9 cellular contexts compared by ENCODE assay signal in the genomic region with DNA sequence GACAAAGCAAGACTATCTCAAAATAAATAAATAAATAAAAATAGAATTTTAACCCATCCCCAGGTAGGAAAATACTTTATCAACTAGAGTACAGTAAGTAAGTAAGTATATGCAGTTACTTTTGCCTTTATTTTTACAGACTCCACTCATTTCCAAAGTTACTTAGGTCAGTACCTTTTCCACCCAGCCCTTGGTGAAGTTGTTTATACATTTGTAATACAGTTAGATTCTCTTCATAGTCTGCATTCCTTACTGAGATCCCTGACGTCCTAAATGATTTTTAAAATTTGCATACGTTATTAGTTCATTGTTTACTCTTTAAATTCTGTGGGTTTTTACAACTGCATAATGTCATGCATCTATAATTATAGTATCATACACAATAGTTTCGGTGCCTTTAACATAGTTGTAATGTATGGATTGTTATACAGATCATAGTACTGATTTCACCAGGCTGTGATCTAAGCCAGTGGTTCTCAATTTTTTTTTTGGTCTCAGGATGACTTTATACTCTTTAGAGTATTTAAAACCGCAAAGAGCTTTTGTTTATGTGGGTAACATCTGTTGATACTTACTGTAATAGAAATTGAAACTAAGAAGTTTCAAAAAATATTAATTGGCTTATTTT. TPM values are rescaled to one million over a fixed set of nuclear protein-coding genes. Genes with fewer than 3 reads are reported as not detected.
DNase-seq lines count a peak whose midpoint lies in the region; ATAC-seq and TF ChIP-seq lines count a peak whose summit lies in the region.
"Had no signal": no experiment of that assay in that cellular context is flagged by ENCODE, and none has a peak within 500 bp of the region (broad histone marks: within the 10 kb centered on the region; RNA-seq: fewer than 3 reads in every experiment).

No MANE protein-coding gene starts in this region.

- H3K4me1 ChIP-seq in GM23338 (ENCODE audit: insufficient read depth) (no peaks in the 10 kb centered on the region), left ventricle myocardium inferior (peaks cover 8% of the 10 kb centered on the region)

- no peak overlapping the region for H2AFZ ChIP-seq in GM23338

- no peaks in the 10 kb centered on the region for H3K9me3 ChIP-seq in left ventricle myocardium inferior (replicated peaks)

- TF ChIP-seq CTCF in GM23338 (conservative IDR thresholded peaks at IDR 0.05; ENCODE audit: low read depth in 2 of 2): no peak
- TF ChIP-seq CTCF in left ventricle myocardium inferior (IDR thresholded peaks at IDR 0.05; ENCODE audit: borderline replicate concordance): no peak
- TF ChIP-seq CTCF in osteocyte (IDR thresholded peaks at IDR 0.05): no peak

- DNase-seq in GM23338 (ENCODE audit: low spot score) (peak; percentile 6), LHCN-M2 (ENCODE audit: low read depth) (peak; percentile 12), memory B cell (ENCODE audit: low spot score in 2 of 2) (no peak), left ventricle myocardium inferior (no peak), NCI-H187 treated with DMSO at 0.1 percent for 48 hours (lab: John Stamatoyannopoulos, UW) (no peak), osteocyte (ENCODE audit: extremely low spot score, unreplicated experiment) (no peak), NCI-H774 (lab: John Stamatoyannopoulos, UW) (no peak)

- peaks cover 3% of the 10 kb centered on the region; the same call in 2 of the 3 replicates for H3K4me1 Mint-ChIP-seq in GM23338
- H3K4me1 Mint-ChIP-seq in memory B cell: peaks cover 19% of the 10 kb centered on the region
- H3K4me1 Mint-ChIP-seq in osteocyte (ENCODE audit: unreplicated experiment): peaks cover 14% of the 10 kb centered on the region

- H3K27ac Mint-ChIP-seq in GM23338 (no peak overlapping the region), memory B cell (peak overlapping the region; percentile 76), osteocyte (ENCODE audit: unreplicated experiment) (no peak overlapping the region)

- H3K27me3 Mint-ChIP-seq in GM23338 (ENCODE audit: insufficient read depth, low read depth, poor library complexity): no peaks in the 10 kb centered on the region
- H3K27me3 Mint-ChIP-seq in memory B cell: no peaks in the 10 kb centered on the region
- H3K27me3 Mint-ChIP-seq in osteocyte (ENCODE audit: unreplicated experiment): no peaks in the 10 kb centered on the region

- H3K27ac ChIP-seq in GM23338 (ENCODE audit: low read depth) (no peak overlapping the region), left ventricle myocardium inferior (replicated peaks) (no peak overlapping the region)

- ATAC-seq in GM18508 (IDR thresholded peaks at IDR 0.05; ENCODE audit: insufficient read depth, unreplicated experiment) (peak; percentile 75), GM23338 (no peak), memory B cell (ENCODE audit: low read depth) (peak; percentile 94)

- intact Hi-C loops in left ventricle myocardium inferior (cut with micrococcal nuclease): no loop called here

- H3K36me3 Mint-ChIP-seq in GM23338 (ENCODE audit: low read depth) (no peaks in the 10 kb centered on the region), memory B cell (peaks cover 25% of the 10 kb centered on the region), osteocyte (ENCODE audit: unreplicated experiment) (peaks cover 14% of the 10 kb centered on the region)

- H3K4me3 ChIP-seq in GM23338: no peak overlapping the region
- no peak overlapping the region for H3K4me3 ChIP-seq in left ventricle myocardium inferior
- H3K4me3 ChIP-seq: lung had no signal

- no peaks in the 10 kb centered on the region for H3K27me3 ChIP-seq in GM23338 (ENCODE audit: insufficient read depth)
- H3K27me3 ChIP-seq in left ventricle myocardium inferior (ENCODE audit: low read depth): no peaks in the 10 kb centered on the region

- no peaks in the 10 kb centered on the region for H3K9me2 ChIP-seq in GM23338 (ENCODE audit: insufficient read depth)

- H3K36me3 ChIP-seq in GM23338 (ENCODE audit: insufficient read depth) (no peaks in the 10 kb centered on the region), left ventricle myocardium inferior (no peaks in the 10 kb centered on the region)

- no peak overlapping the region for H3K4me2 ChIP-seq in GM23338

- H3F3A ChIP-seq in GM23338 (replicated peaks; ENCODE audit: low read depth): no peaks in the 10 kb centered on the region

- H3K79me2 ChIP-seq in GM23338 (replicated peaks; ENCODE audit: insufficient read depth): no peaks in the 10 kb centered on the region

- H3K9me3 Mint-ChIP-seq in GM23338: no peaks in the 10 kb centered on the region
- no peaks in the 10 kb centered on the region for H3K9me3 Mint-ChIP-seq in memory B cell
- H3K9me3 Mint-ChIP-seq in osteocyte (ENCODE audit: unreplicated experiment): no peaks in the 10 kb centered on the region

- H4K20me1 ChIP-seq in GM23338 (replicated peaks; ENCODE audit: insufficient read depth): no peaks in the 10 kb centered on the region

- no peak overlapping the region for H3K4me3 Mint-ChIP-seq in GM23338
- H3K4me3 Mint-ChIP-seq in memory B cell: peak overlapping the region; percentile 29
- H3K4me3 Mint-ChIP-seq in osteocyte (ENCODE audit: unreplicated experiment): no peak overlapping the region

TF ChIP-seq in GM23338, 12 proteins besides CTCF, POLR2A, EP300 and RAD21:
- TF ChIP-seq NANOG (IDR thresholded peaks at IDR 0.05; ENCODE audit: borderline replicate concordance): no peak
- no peak for TF ChIP-seq STAT1 (IDR thresholded peaks at IDR 0.05; ENCODE audit: unreplicated experiment)
- TF ChIP-seq ZNF331 (CRISPR knock-in tag; IDR thresholded peaks at IDR 0.05; ENCODE audit: low read depth): no peak
- no peak for TF ChIP-seq ZNF114 (CRISPR knock-in tag; IDR thresholded peaks at IDR 0.05)
- no peak for TF ChIP-seq CREB1 (CRISPR knock-in tag; IDR thresholded peaks at IDR 0.05; ENCODE audit: low read depth)
- TF ChIP-seq POLR2AphosphoS5 (IDR thresholded peaks at IDR 0.05; ENCODE audit: low read depth): no peak
- no peak for TF ChIP-seq EZH2phosphoT487 (IDR thresholded peaks at IDR 0.05; ENCODE audit: unreplicated experiment)

RNA-seq across cellular contexts. Expression of a gene that starts 10.4 kb away (rescaled TPM):
- total RNA-seq in GM23338 (2014; rRNA removed; shearing (Covaris generic)): 5.8 and 6.3 TPM in 2 replicates
- 1.6 and 4.6 TPM in 2 replicates for polyA plus RNA-seq in GM23338 (2016; fragmentation: Nextera tagmentation; extraction: Ambion mirVana)
- total RNA-seq in LHCN-M2 (2014; rRNA removed): 5.9 and 6.2 TPM in 2 replicates
- 1.3 TPM for polyA plus RNA-seq in LHCN-M2 (2012)
- total RNA-seq in left ventricle myocardium inferior: 17.8 TPM
- total RNA-seq in osteocyte: 8.2 and 9.4 TPM in 2 replicates

RNA-seq across cellular contexts. Expression of a gene that starts 10.6 kb away (rescaled TPM):
- total RNA-seq in GM23338 (2014; rRNA removed; shearing (Covaris generic)): 4.4 and 5.9 TPM in 2 replicates
- 2.5 and 3.3 TPM in 2 replicates for polyA plus RNA-seq in GM23338 (2016; fragmentation: Nextera tagmentation; extraction: Ambion mirVana)
- total RNA-seq in LHCN-M2 (2014; rRNA removed): 8.2 and 8.4 TPM in 2 replicates
- polyA plus RNA-seq in LHCN-M2 (2012): 3.9 TPM
- 23.4 TPM for total RNA-seq in left ventricle myocardium inferior
- 7.4 and 8.3 TPM in 2 replicates for total RNA-seq in osteocyte

RNA-seq across cellular contexts. Expression of a gene that starts 41.3 kb away (rescaled TPM):
- 7.4 and 8.7 TPM in 2 replicates for total RNA-seq in GM23338 (2014; rRNA removed; shearing (Covaris generic))
- polyA plus RNA-seq in GM23338 (2016; fragmentation: Nextera tagmentation; extraction: Ambion mirVana): 12.7 and 13.5 TPM in 2 replicates
- total RNA-seq in LHCN-M2 (2014; rRNA removed): 16.4 and 18.3 TPM in 2 replicates
- polyA plus RNA-seq in LHCN-M2 (2012): 21.2 TPM
- 15.1 TPM for total RNA-seq in left ventricle myocardium inferior
- total RNA-seq in osteocyte: 30.6 and 32.1 TPM in 2 replicates

Comparison
In these comparisons a context has a peak if more than half of its experiments do, and no peak if none do; other contexts are left out.
1. DNase-seq: peak in GM23338 (single experiment) and LHCN-M2 (single experiment); none in memory B cell (0 of 2), left ventricle myocardium inferior (single experiment), NCI-H187 treated with DMSO at 0.1 percent for 48 hours (single experiment), osteocyte (single experiment) and NCI-H774 (single experiment).